ENCODE assay signal across 20 cellular contexts in genomic region chr4:59057804-59058203, GRCh38.
"Had no signal": no experiment of that assay in that cellular context is flagged by ENCODE, and none has a peak within 500 bp of the region (broad histone marks: within the 10 kb centered on the region; RNA-seq: fewer than 3 reads in every experiment).

No MANE protein-coding gene starts in this region.

- DNase-seq: effector CD8-positive, alpha-beta T cell; esophagus squamous epithelium; foreskin fibroblast; glutamatergic neuron; immature natural killer cell; left ventricle myocardium superior; mammary epithelial cell; naive thymus-derived CD4-positive, alpha-beta T cell; nephron progenitor cell; psoas muscle; retina; spleen; stimulated activated CD4-positive, alpha-beta T cell treated with anti-CD3 and anti-CD28 coated beads, Interleukin-2, amount 100 ng/mL, for 24 hours; stimulated activated naive CD4-positive, alpha-beta T cell; trophoblast cell had no signal

- H3K4me1 ChIP-seq: esophagus squamous epithelium, gastroesophageal sphincter, psoas muscle, spleen had no signal

- H3K9me3 ChIP-seq: esophagus squamous epithelium, gastroesophageal sphincter, psoas muscle had no signal

- H3K27me3 ChIP-seq: esophagus squamous epithelium, gastroesophageal sphincter, spleen had no signal

- H3K27ac ChIP-seq: coronary artery, esophagus squamous epithelium, gastroesophageal sphincter, psoas muscle, spleen had no signal

- ATAC-seq: gastroesophageal sphincter; left ventricle myocardium superior; naive thymus-derived CD4-positive, alpha-beta T cell; psoas muscle; sciatic nerve had no signal

- FAIRE-seq: keratinocyte, urothelium cell line had no signal

- H3K4me3 ChIP-seq: coronary artery, esophagus squamous epithelium, gastroesophageal sphincter, psoas muscle, spleen had no signal

- H3K36me3 ChIP-seq: esophagus squamous epithelium, gastroesophageal sphincter, spleen had no signal
